Comparison of ENCODE assay signal across 8 cellular contexts in the genomic region with DNA sequence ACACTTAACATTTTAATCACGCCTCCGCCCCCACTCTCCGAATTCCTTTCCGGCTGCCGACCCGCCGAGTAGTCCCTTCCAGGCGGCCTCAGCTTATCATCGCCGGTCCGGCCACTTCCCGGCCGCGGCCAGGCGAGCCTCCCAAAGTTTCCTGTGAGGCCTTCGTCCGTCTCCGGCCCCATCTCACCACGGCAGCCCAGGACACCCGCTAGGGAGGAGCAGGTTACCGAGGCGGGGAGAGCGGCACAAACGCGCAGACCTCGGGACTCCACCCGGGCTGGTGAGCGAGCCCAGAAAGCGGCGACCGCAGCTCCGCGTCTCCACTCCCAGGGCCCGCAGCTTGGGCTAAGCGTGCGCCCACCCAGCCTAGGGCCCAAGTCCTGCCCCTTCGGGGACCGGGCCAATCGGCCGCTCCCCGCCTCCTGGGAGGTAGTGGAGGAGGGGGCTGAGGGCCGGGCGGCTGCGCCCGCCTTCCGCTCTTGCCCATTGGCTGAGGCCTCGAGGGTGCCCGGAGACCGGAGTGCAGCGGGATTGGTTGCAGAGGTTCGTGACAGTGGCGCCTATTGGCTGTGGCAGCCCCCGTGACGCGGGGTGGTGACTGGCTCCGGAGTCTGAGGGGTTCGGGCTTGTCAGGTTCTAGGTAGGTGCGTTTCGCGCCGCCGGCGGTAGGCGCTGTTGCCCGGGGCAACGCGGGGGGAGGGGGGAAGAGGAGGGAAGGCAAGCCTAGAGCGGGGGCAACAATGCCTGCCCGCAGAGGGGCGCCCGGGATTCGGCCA. TPM values are rescaled to one million over a fixed set of nuclear protein-coding genes. Genes with fewer than 3 reads are reported as not detected.
A peak's percentile ranks its signal among the peaks of the same experiment; 100 is the strongest.
DNase-seq lines count a peak whose midpoint lies in the region; ATAC-seq and TF ChIP-seq lines count a peak whose summit lies in the region.

No MANE protein-coding gene starts in this region.

- 0 out of 2 replicates have a peak, but pooled peaks cover 4% of the 10 kb centered on the region for H4K20me1 ChIP-seq in SU-DHL-6 (ENCODE audit: low read depth, low read length)

- WGBS in transverse colon (ENCODE audit: low coverage in 1 of 2), 2 donors, result 0% methylated on average over 5 to 53 of the region's 72 CpGs

- 0 out of 2 replicates have a peak, but pooled peaks cover 6% of the 10 kb centered on the region for H3F3A ChIP-seq in SU-DHL-6 (ENCODE audit: insufficient read depth)

- TF ChIP-seq CTCF in GM12865 (IDR thresholded peaks at IDR 0.05; ENCODE audit: insufficient read depth, low read depth, low read length, missing control alignments) (no peak), SU-DHL-6 (IDR thresholded peaks at IDR 0.05; ENCODE audit: insufficient read depth, low read length, poor library complexity, severe bottlenecking) (no peak), cardiac muscle cell (IDR thresholded peaks at IDR 0.05; ENCODE audit: low read depth, low read length) (peak; percentile 8), parathyroid adenoma (IDR thresholded peaks at IDR 0.05) (no peak), transverse colon (IDR thresholded peaks at IDR 0.05) (peak in 3 of 5 experiments; percentile 6 to 41 (median 39))

- peak; percentile 99 for TF ChIP-seq POLR2A in transverse colon (IDR thresholded peaks at IDR 0.05)

- intact Hi-C loops in transverse colon (cut with DNase I; ENCODE audit: low total_unique reads), result no loop called here

- H3K9me3 ChIP-seq in SU-DHL-6 (ENCODE audit: insufficient read depth, low read length) (no peaks in the 10 kb centered on the region), adipocyte (ENCODE audit: control insufficient read depth, low read length) (no peaks in the 10 kb centered on the region), cardiac muscle cell (ENCODE audit: low read depth) (no peaks in the 10 kb centered on the region), parathyroid adenoma (ENCODE audit: control insufficient read depth, low read length) (no peaks in the 10 kb centered on the region), transverse colon (no peaks in the 10 kb centered on the region)

- H3K9ac ChIP-seq in SU-DHL-6 (ENCODE audit: low read length) (peak overlapping the region; percentile 72), adipocyte (ENCODE audit: low read length) (peak overlapping the region; percentile 99), parathyroid adenoma (peak overlapping the region; percentile 96)

- in situ Hi-C loops in transverse colon (cut with MboI; ENCODE audit: low pct_ligation_motif_present in 1 of 4, low pct_unique_long_range_greater_than_20kb in 1 of 4, low sequenced_read_pairs in 3 of 4), result loop anchor here in 1 of 4 donors (25.0 kb wide), 1 partner anchor 939 kb away; the partner anchor contains the start of gene MAN2A1

- H3K4me1 ChIP-seq in adipocyte (ENCODE audit: control insufficient read depth, insufficient read depth, low read length) (peaks cover 44% of the 10 kb centered on the region), cardiac muscle cell (ENCODE audit: low read depth) (peaks cover 8% of the 10 kb centered on the region), parathyroid adenoma (no peaks in the 10 kb centered on the region), transverse colon (peaks cover 0 to 18% (median 16%) of the 10 kb centered on the region in 4 donors)

- H3K36me3 ChIP-seq in SU-DHL-6 (ENCODE audit: low read length) (no peaks in the 10 kb centered on the region), adipocyte (ENCODE audit: control insufficient read depth, insufficient read depth, low read length, severe bottlenecking) (no peaks in the 10 kb centered on the region), cardiac muscle cell (no peaks in the 10 kb centered on the region), parathyroid adenoma (ENCODE audit: control insufficient read depth, insufficient read depth, low read length) (no peaks in the 10 kb centered on the region), transverse colon (no peaks in the 10 kb centered on the region)

- peak; percentile 94 for ATAC-seq in HG02623 (IDR thresholded peaks at IDR 0.05; ENCODE audit: unreplicated experiment)

- H3K4me2 ChIP-seq in SU-DHL-6 (ENCODE audit: low read depth, low read length, poor library complexity, severe bottlenecking) (peak overlapping the region; percentile 82), parathyroid adenoma (ENCODE audit: low read length) (peak overlapping the region; percentile 99)

- DNase-seq in GM12865 (ENCODE audit: low read depth) (peak; percentile 99), NCI-H1092 treated with DMSO at 0.1 percent for 48 hours (lab: John Stamatoyannopoulos, UW) (peak; percentile 96), adipocyte (ENCODE audit: low read depth) (peak; percentile 99), cardiac muscle cell (ENCODE audit: low read depth in 1 of 2, low spot score in 1 of 2) (peak; percentile 99 to 100), transverse colon (peak; percentile 99)

- H3K9me2 ChIP-seq in SU-DHL-6 (replicated peaks; ENCODE audit: insufficient read depth, low read length), result no peaks in the 10 kb centered on the region

- H3K79me2 ChIP-seq in SU-DHL-6 (ENCODE audit: insufficient read depth, low read length) (no peaks in the 10 kb centered on the region), parathyroid adenoma (peaks cover 4% of the 10 kb centered on the region)

- H3K27me3 ChIP-seq in SU-DHL-6 (ENCODE audit: low read length) (no peaks in the 10 kb centered on the region), adipocyte (replicated peaks; ENCODE audit: control insufficient read depth, insufficient read depth, low read length) (no peaks in the 10 kb centered on the region), cardiac muscle cell (no peaks in the 10 kb centered on the region), parathyroid adenoma (ENCODE audit: control insufficient read depth, insufficient read depth, low read length) (no peaks in the 10 kb centered on the region), transverse colon (no peaks in the 10 kb centered on the region)

- TF ChIP-seq EP300 in transverse colon (IDR thresholded peaks at IDR 0.05; ENCODE audit: low read depth), result no peak

- peak overlapping the region; percentile 98 for H3K4me3 ChIP-seq in GM12865 (ENCODE audit: low read depth, low read length)
- peak overlapping the region; percentile 61 for H3K4me3 ChIP-seq in SU-DHL-6 (ENCODE audit: insufficient read depth, low read length, poor library complexity, severe bottlenecking)
- H3K4me3 ChIP-seq in adipocyte (ENCODE audit: low read length), result peak overlapping the region; percentile 99
- H3K4me3 ChIP-seq in cardiac muscle cell, result peak overlapping the region; percentile 56
- H3K4me3 ChIP-seq in parathyroid adenoma (ENCODE audit: low read depth, low read length), result peak overlapping the region; percentile 97
- H3K4me3 ChIP-seq in transverse colon, result peak overlapping the region; percentile 81 to 92 (median 82)

- H3K27ac ChIP-seq in SU-DHL-6 (ENCODE audit: low read depth, low read length), result no peak overlapping the region; the same call in 1 of the 2 replicates
- peak overlapping the region; percentile 100 for H3K27ac ChIP-seq in cardiac muscle cell
- peak overlapping the region; percentile 96 for H3K27ac ChIP-seq in parathyroid adenoma
- peak overlapping the region; percentile 95 to 98 (median 96) for H3K27ac ChIP-seq in transverse colon

- H2AFZ ChIP-seq in SU-DHL-6 (ENCODE audit: low read depth, low read length, severe bottlenecking) (peak overlapping the region; percentile 91), parathyroid adenoma (peak overlapping the region; percentile 92)

RNA-seq across cellular contexts. Expression of gene FER, which starts 0.8 kb away (rescaled TPM):
- total RNA-seq in cardiac muscle cell, result 12.7 and 30.7 TPM in 2 replicates
- polyA plus RNA-seq in cardiac muscle cell, result 25.9 and 29.7 TPM in 2 replicates
- 10 to 100 TPM in 3 of 4 donors, 1 to 10 TPM in 1; 7.5 to 25.5 (median 13.1) TPM for total RNA-seq in transverse colon

Comparison
In these comparisons a context has a peak if more than half of its experiments do, and no peak if none do; other contexts are left out.
1. CTCF ChIP-seq: peak in cardiac muscle cell (single experiment) and transverse colon (3 of 5); none in GM12865 (single experiment), SU-DHL-6 (single experiment) and parathyroid adenoma (single experiment).
2. Peak in every context shown above with its lines, with median percentiles within 50 percentile points of each other: DNase-seq, H3K4me3 ChIP-seq and H3K9ac ChIP-seq.